In genomic region chr3:186270711-186271110, GRCh38 we compare ENCODE assay signal across 20 cellular contexts.
DNase-seq lines count a peak whose midpoint lies in the region; ATAC-seq and TF ChIP-seq lines count a peak whose summit lies in the region.
"Had no signal": no experiment of that assay in that cellular context is flagged by ENCODE, and none has a peak within 500 bp of the region (broad histone marks: within the 10 kb centered on the region; RNA-seq: fewer than 3 reads in every experiment).

No MANE protein-coding gene starts in this region.

- no peaks in the 10 kb centered on the region for H3K9me3 Mint-ChIP-seq in stimulated activated effector memory CD8-positive, alpha-beta T cell treated with anti-CD3 and anti-CD28 coated beads, Interleukin-12 subunit alpha, Interleukin-12 subunit beta, amount 100 ng/mL, for 72 hours
- H3K9me3 Mint-ChIP-seq: CD14-positive monocyte; CD4-positive, alpha-beta T cell; CD8-positive, alpha-beta memory T cell; HFFc6 had no signal

- ATAC-seq in Right ventricle myocardium superior (ENCODE audit: poor library complexity) (no peak), gastroesophageal sphincter (no peak)
- peak; percentile 27 for ATAC-seq in stimulated activated effector memory CD8-positive, alpha-beta T cell treated with anti-CD3 and anti-CD28 coated beads, Interleukin-12 subunit alpha, Interleukin-12 subunit beta, amount 100 ng/mL, for 72 hours

- DNase-seq in cardiac septum (ENCODE audit: low spot score) (peak; percentile 31), Right ventricle myocardium superior (no peak), SK-N-DZ (ENCODE audit: low spot score) (no peak), hippocampal formation (lab: John Stamatoyannopoulos, UW) (no peak)
- DNase-seq in stimulated activated effector memory CD8-positive, alpha-beta T cell treated with anti-CD3 and anti-CD28 coated beads, Interleukin-12 subunit alpha, Interleukin-12 subunit beta, amount 100 ng/mL, for 72 hours (ENCODE audit: low spot score in 2 of 2), result no peak
- DNase-seq: ACHN; AML-193; BE2C; Calu3; CD4-positive, alpha-beta T cell; CD8-positive, alpha-beta memory T cell; DMS53; DMS79 treated with DMSO at 0.1 percent for 48 hours; GOT3; HFFc6 had no signal

- no peaks in the 10 kb centered on the region for H3K4me1 Mint-ChIP-seq in stimulated activated effector memory CD8-positive, alpha-beta T cell treated with anti-CD3 and anti-CD28 coated beads, Interleukin-12 subunit alpha, Interleukin-12 subunit beta, amount 100 ng/mL, for 72 hours
- H3K4me1 Mint-ChIP-seq: CD14-positive monocyte; CD8-positive, alpha-beta memory T cell had no signal

- H3K4me3 ChIP-seq in gastroesophageal sphincter, result no peak overlapping the region
- H3K4me3 ChIP-seq: BLaER1 treated with 17β-estradiol and CSF1 and Interleukin-3, amounts not matched to agents 10 nM and 100 nM; HAP-1 had no signal

- H3K4me3 Mint-ChIP-seq in stimulated activated effector memory CD8-positive, alpha-beta T cell treated with anti-CD3 and anti-CD28 coated beads, Interleukin-12 subunit alpha, Interleukin-12 subunit beta, amount 100 ng/mL, for 72 hours, result no peak overlapping the region
- H3K4me3 Mint-ChIP-seq: CD14-positive monocyte; CD4-positive, alpha-beta T cell; CD8-positive, alpha-beta memory T cell; HFFc6 had no signal

- H3K36me3 ChIP-seq in gastroesophageal sphincter, result peaks cover 0 to 73% of the 10 kb centered on the region in 2 donors
- H3K36me3 ChIP-seq: BE2C; BLaER1 treated with 17β-estradiol and CSF1 and Interleukin-3, amounts not matched to agents 10 nM and 100 nM; HAP-1 had no signal

- H3K27me3 ChIP-seq in gastroesophageal sphincter, result no peaks in the 10 kb centered on the region
- H3K27me3 ChIP-seq: BE2C; BLaER1 treated with 17β-estradiol and CSF1 and Interleukin-3, amounts not matched to agents 10 nM and 100 nM had no signal

- H3K27ac ChIP-seq in gastroesophageal sphincter, result peak overlapping the region in 3 of 4 donors; percentile 35 to 88 (median 66)
- H3K27ac ChIP-seq: 22Rv1; BLaER1 treated with 17β-estradiol and CSF1 and Interleukin-3, amounts not matched to agents 10 nM and 100 nM had no signal

- no peak for TF ChIP-seq EP300 in gastroesophageal sphincter (IDR thresholded peaks at IDR 0.05)

- H3K36me3 Mint-ChIP-seq in stimulated activated effector memory CD8-positive, alpha-beta T cell treated with anti-CD3 and anti-CD28 coated beads, Interleukin-12 subunit alpha, Interleukin-12 subunit beta, amount 100 ng/mL, for 72 hours, result no peaks in the 10 kb centered on the region
- H3K36me3 Mint-ChIP-seq: CD8-positive, alpha-beta memory T cell had no signal

- H3K9me3 ChIP-seq in gastroesophageal sphincter, result no peaks in the 10 kb centered on the region
- H3K9me3 ChIP-seq: BE2C; BLaER1 treated with 17β-estradiol and CSF1 and Interleukin-3, amounts not matched to agents 10 nM and 100 nM; HAP-1 had no signal

- WGBS in gastroesophageal sphincter (ENCODE audit: low coverage in 1 of 2), 2 donors, result 80 to 89% methylated on average over 2 of the region's 7 CpGs

- TF ChIP-seq POLR2A in gastroesophageal sphincter (IDR thresholded peaks at IDR 0.05), result no peak

- H3K4me1 ChIP-seq in gastroesophageal sphincter, result peaks cover 0 to 3% (median 0%) of the 10 kb centered on the region in 3 donors
- H3K4me1 ChIP-seq: BE2C; BLaER1 treated with 17β-estradiol and CSF1 and Interleukin-3, amounts not matched to agents 10 nM and 100 nM; HAP-1 had no signal

- no peak for TF ChIP-seq CTCF in gastroesophageal sphincter (IDR thresholded peaks at IDR 0.05)

- H3K27ac Mint-ChIP-seq in stimulated activated effector memory CD8-positive, alpha-beta T cell treated with anti-CD3 and anti-CD28 coated beads, Interleukin-12 subunit alpha, Interleukin-12 subunit beta, amount 100 ng/mL, for 72 hours, result no peak overlapping the region
- H3K27ac Mint-ChIP-seq: CD14-positive monocyte; CD4-positive, alpha-beta T cell; HFFc6 had no signal

- intact Hi-C loops in cardiac septum (cut with DNase I) (no loop called here), Right ventricle myocardium superior (cut with DNase I) (no loop called here)
